In genomic region chr5:53256746-53257145, GRCh38 we compare ENCODE assay signal across 1 cellular context.
TF ChIP-seq lines count a peak whose summit lies in the region.

No MANE protein-coding gene starts in this region.

TF ChIP-seq in K562, 482 proteins besides CTCF, POLR2A, EP300 and RAD21 (continued from another document):
- TF ChIP-seq CTBP1 (IDR thresholded peaks at IDR 0.05; ENCODE audit: borderline replicate concordance) (no peak), CTCFL (IDR thresholded peaks at IDR 0.05; ENCODE audit: borderline replicate concordance, insufficient read depth, low read depth, low read length, poor library complexity, severe bottlenecking) (no peak), STAT5B (CRISPR knock-in tag; IDR thresholded peaks at IDR 0.05) (no peak)
